20 cellular contexts compared by ENCODE assay signal in the genomic region with DNA sequence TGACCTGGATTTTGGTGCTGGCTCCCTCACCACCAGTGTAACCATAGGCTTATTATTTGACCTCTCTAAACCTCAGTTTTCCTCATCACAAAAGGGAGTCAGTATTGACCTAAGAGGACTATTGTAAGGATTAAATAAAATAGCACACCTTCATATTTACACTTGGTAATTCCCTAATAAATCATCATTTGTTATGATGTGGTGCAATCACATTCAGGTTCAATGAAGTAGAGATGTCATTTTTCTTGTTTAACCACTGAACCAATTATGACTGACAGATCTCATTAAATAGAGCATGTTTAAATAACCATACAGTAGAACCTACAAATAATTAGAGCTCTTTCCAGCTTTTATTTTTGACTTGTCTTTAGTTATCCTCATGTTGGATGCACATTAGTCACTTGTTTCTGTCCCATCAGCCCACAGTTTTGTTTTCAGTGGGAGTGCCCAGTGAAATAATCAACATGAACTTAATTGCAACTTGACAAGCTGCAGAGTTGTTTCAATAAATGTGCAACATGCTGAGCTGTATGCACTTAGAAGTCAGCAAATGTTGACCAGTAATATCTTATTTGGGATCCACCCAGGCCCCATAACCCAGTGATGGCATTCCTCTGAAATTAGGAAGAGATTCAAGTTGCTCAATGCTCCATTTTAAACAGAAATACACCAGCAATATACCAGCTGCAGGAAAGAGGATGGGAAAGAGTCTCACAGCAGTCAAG.
"Had no signal": no experiment of that assay in that cellular context is flagged by ENCODE, and none has a peak within 500 bp of the region (broad histone marks: within the 10 kb centered on the region; RNA-seq: fewer than 3 reads in every experiment).

No MANE protein-coding gene starts in this region.

- H3K36me3 ChIP-seq: esophagus muscularis mucosa, gastroesophageal sphincter, left ventricle myocardium inferior, ovary, sigmoid colon had no signal

- H3K27me3 Mint-ChIP-seq: activated B cell treated with CpG ODN at 0.5 μM for 24 hours; activated CD4-positive, alpha-beta T cell treated with anti-CD3 and anti-CD28 coated beads, Interleukin-2, amount 10 ng/mL, durations not matched to agents 7 days and 5 days; activated naive CD4-positive, alpha-beta T cell treated with anti-CD3 and anti-CD28 coated beads, Interleukin-2, amount 10 ng/mL, durations not matched to agents 7 days and 5 days; activated T-helper 17 cell treated with anti-CD3 and anti-CD28 coated beads, Interleukin-2, amount 50 U/mL, for 72 hours; brain; central memory CD8-positive, alpha-beta T cell; dendritic cell treated with granulocyte-macrophage colony-stimulating factor and Interleukin-4, amounts not matched to agents 40 ng/mL and 50 ng/mL, for 4 days; memory B cell; T-helper 17 cell had no signal

- H3K4me3 Mint-ChIP-seq: activated B cell treated with CpG ODN at 0.5 μM for 24 hours; activated CD4-positive, alpha-beta T cell treated with anti-CD3 and anti-CD28 coated beads, Interleukin-2, amount 10 ng/mL, durations not matched to agents 7 days and 5 days; activated naive CD4-positive, alpha-beta T cell treated with anti-CD3 and anti-CD28 coated beads, Interleukin-2, amount 10 ng/mL, durations not matched to agents 7 days and 5 days; activated T-helper 17 cell treated with anti-CD3 and anti-CD28 coated beads, Interleukin-2, amount 50 U/mL, for 72 hours; brain; central memory CD8-positive, alpha-beta T cell; dendritic cell treated with granulocyte-macrophage colony-stimulating factor and Interleukin-4, amounts not matched to agents 40 ng/mL and 50 ng/mL, for 4 days; endodermal cell; memory B cell; T-helper 17 cell had no signal

- H3K4me1 ChIP-seq: esophagus muscularis mucosa, gastroesophageal sphincter, left ventricle myocardium inferior, sigmoid colon had no signal

- H3K9me3 ChIP-seq: esophagus muscularis mucosa, gastroesophageal sphincter, left ventricle myocardium inferior, ovary, sigmoid colon had no signal

- DNase-seq: activated B cell treated with CpG ODN at 0.5 μM for 24 hours; activated CD4-positive, alpha-beta T cell treated with anti-CD3 and anti-CD28 coated beads, Interleukin-2, amount 10 ng/mL, durations not matched to agents 7 days and 5 days; activated CD8-positive, alpha-beta memory T cell treated with anti-CD3 and anti-CD28 coated beads for 24 hours; activated naive CD4-positive, alpha-beta T cell treated with anti-CD3 and anti-CD28 coated beads, Interleukin-2, amount 10 ng/mL, durations not matched to agents 7 days and 5 days; endodermal cell; kidney; left ventricle myocardium inferior; ovary; sigmoid colon; stimulated activated CD4-positive, alpha-beta T cell treated with anti-CD3 and anti-CD28 coated beads, Interleukin-12 subunit alpha, Interleukin-12 subunit beta, amount 100 ng/mL, for 4 hours; stimulated activated naive CD4-positive, alpha-beta T cell treated with Interleukin-2 at 50 U/mL for 16 hours; T-helper 17 cell; trophoblast cell had no signal

- H3K27ac Mint-ChIP-seq: activated B cell treated with CpG ODN at 0.5 μM for 24 hours; activated CD4-positive, alpha-beta T cell treated with anti-CD3 and anti-CD28 coated beads, Interleukin-2, amount 10 ng/mL, durations not matched to agents 7 days and 5 days; activated naive CD4-positive, alpha-beta T cell treated with anti-CD3 and anti-CD28 coated beads, Interleukin-2, amount 10 ng/mL, durations not matched to agents 7 days and 5 days; activated T-helper 17 cell treated with anti-CD3 and anti-CD28 coated beads, Interleukin-2, amount 50 U/mL, for 72 hours; dendritic cell treated with granulocyte-macrophage colony-stimulating factor and Interleukin-4, amounts not matched to agents 40 ng/mL and 50 ng/mL, for 4 days; endodermal cell; memory B cell; T-helper 17 cell had no signal

- H3K9me3 Mint-ChIP-seq: activated B cell treated with CpG ODN at 0.5 μM for 24 hours; activated CD4-positive, alpha-beta T cell treated with anti-CD3 and anti-CD28 coated beads, Interleukin-2, amount 10 ng/mL, durations not matched to agents 7 days and 5 days; activated naive CD4-positive, alpha-beta T cell treated with anti-CD3 and anti-CD28 coated beads, Interleukin-2, amount 10 ng/mL, durations not matched to agents 7 days and 5 days; activated T-helper 17 cell treated with anti-CD3 and anti-CD28 coated beads, Interleukin-2, amount 50 U/mL, for 72 hours; dendritic cell treated with granulocyte-macrophage colony-stimulating factor and Interleukin-4, amounts not matched to agents 40 ng/mL and 50 ng/mL, for 4 days; endodermal cell; memory B cell had no signal

- H3K4me1 Mint-ChIP-seq: activated CD4-positive, alpha-beta T cell treated with anti-CD3 and anti-CD28 coated beads, Interleukin-2, amount 10 ng/mL, durations not matched to agents 7 days and 5 days; activated naive CD4-positive, alpha-beta T cell treated with anti-CD3 and anti-CD28 coated beads, Interleukin-2, amount 10 ng/mL, durations not matched to agents 7 days and 5 days; activated T-helper 17 cell treated with anti-CD3 and anti-CD28 coated beads, Interleukin-2, amount 50 U/mL, for 72 hours; central memory CD8-positive, alpha-beta T cell; endodermal cell; T-helper 17 cell had no signal

- H3K27me3 ChIP-seq: esophagus muscularis mucosa, gastroesophageal sphincter, ovary, sigmoid colon had no signal

- H3K36me3 Mint-ChIP-seq: activated naive CD4-positive, alpha-beta T cell treated with anti-CD3 and anti-CD28 coated beads, Interleukin-2, amount 10 ng/mL, durations not matched to agents 7 days and 5 days; brain; memory B cell had no signal

- H3K4me3 ChIP-seq: esophagus muscularis mucosa, gastroesophageal sphincter, left ventricle myocardium inferior, ovary, sigmoid colon had no signal

- H3K27ac ChIP-seq: esophagus muscularis mucosa, gastroesophageal sphincter, left ventricle myocardium inferior, ovary, sigmoid colon had no signal
